In genomic region chr13:29505950-29506349, GRCh38 we compare ENCODE assay signal across 27 cellular contexts.
"Had no signal": no experiment of that assay in that cellular context is flagged by ENCODE, and none has a peak within 500 bp of the region (broad histone marks: within the 10 kb centered on the region; RNA-seq: fewer than 3 reads in every experiment).

No MANE protein-coding gene starts in this region.

- H3K4me3 ChIP-seq: gastrocnemius medialis, hepatocyte, neural progenitor cell, smooth muscle cell, stomach, testis, tibial artery had no signal

- H3K9me3 Mint-ChIP-seq: dendritic cell treated with granulocyte-macrophage colony-stimulating factor and Interleukin-4, amounts not matched to agents 40 ng/mL and 50 ng/mL, for 4 days; endodermal cell; naive thymus-derived CD4-positive, alpha-beta T cell; nephron; neural progenitor cell; stimulated activated naive B cell treated with anti-CD40 and anti-IgM and Interleukin-4, amounts not matched to agents 10 μg/mL and 1 μg/mL and 100 μg/mL, for 72 hours; type B pancreatic cell had no signal

- H3K27me3 ChIP-seq: neural progenitor cell, testis had no signal

- H2AFZ ChIP-seq: hepatocyte, neural progenitor cell, parathyroid adenoma had no signal

- H3K4me1 ChIP-seq: neural progenitor cell, parathyroid adenoma had no signal

- H3K4me3 Mint-ChIP-seq: dendritic cell treated with granulocyte-macrophage colony-stimulating factor and Interleukin-4, amounts not matched to agents 40 ng/mL and 50 ng/mL, for 4 days; endodermal cell; naive thymus-derived CD4-positive, alpha-beta T cell; neural progenitor cell; stimulated activated naive B cell treated with anti-CD40 and anti-IgM and Interleukin-4, amounts not matched to agents 10 μg/mL and 1 μg/mL and 100 μg/mL, for 72 hours; type B pancreatic cell had no signal

- H3K36me3 Mint-ChIP-seq: naive thymus-derived CD4-positive, alpha-beta T cell; neural progenitor cell had no signal

- H3K27ac ChIP-seq: epithelial cell of prostate, gastrocnemius medialis, hepatocyte, neural progenitor cell, parathyroid adenoma, stomach, testis, tibial artery had no signal

- FAIRE-seq: kidney, urothelium cell line had no signal

- DNase-seq: effector CD8-positive, alpha-beta T cell; endodermal cell; foreskin fibroblast; gastrocnemius medialis; head of caudate nucleus; kidney; mesendoderm; midbrain; naive thymus-derived CD4-positive, alpha-beta T cell; stimulated activated CD4-positive, alpha-beta T cell treated with anti-CD3 and anti-CD28 coated beads, Interleukin-2, amount 100 ng/mL, for 48 hours; stimulated activated naive B cell treated with anti-CD40 and anti-IgM and Interleukin-4, amounts not matched to agents 10 μg/mL and 1 μg/mL and 100 μg/mL, for 72 hours; stomach; testis; tibial artery had no signal

- ATAC-seq: esophagus mucosa; gastrocnemius medialis; left lobe of liver; naive thymus-derived CD4-positive, alpha-beta T cell; sciatic nerve; stimulated activated naive B cell treated with anti-CD40 and anti-IgM and Interleukin-4, amounts not matched to agents 10 μg/mL and 1 μg/mL and 100 μg/mL, for 72 hours had no signal

- H3K79me2 ChIP-seq: hepatocyte, parathyroid adenoma had no signal

- H3K36me3 ChIP-seq: gastrocnemius medialis, neural progenitor cell had no signal

- H3K4me2 ChIP-seq: hepatocyte, neural progenitor cell, smooth muscle cell had no signal

- H3K9ac ChIP-seq: neural progenitor cell, parathyroid adenoma had no signal

- H3K9me3 ChIP-seq: gastrocnemius medialis, stomach, testis, tibial artery had no signal

- H3K27ac Mint-ChIP-seq: dendritic cell treated with granulocyte-macrophage colony-stimulating factor and Interleukin-4, amounts not matched to agents 40 ng/mL and 50 ng/mL, for 4 days; endodermal cell; naive thymus-derived CD4-positive, alpha-beta T cell; neural progenitor cell; progenitor cell of endocrine pancreas; stimulated activated naive B cell treated with anti-CD40 and anti-IgM and Interleukin-4, amounts not matched to agents 10 μg/mL and 1 μg/mL and 100 μg/mL, for 72 hours; type B pancreatic cell had no signal
